In the genomic region with DNA sequence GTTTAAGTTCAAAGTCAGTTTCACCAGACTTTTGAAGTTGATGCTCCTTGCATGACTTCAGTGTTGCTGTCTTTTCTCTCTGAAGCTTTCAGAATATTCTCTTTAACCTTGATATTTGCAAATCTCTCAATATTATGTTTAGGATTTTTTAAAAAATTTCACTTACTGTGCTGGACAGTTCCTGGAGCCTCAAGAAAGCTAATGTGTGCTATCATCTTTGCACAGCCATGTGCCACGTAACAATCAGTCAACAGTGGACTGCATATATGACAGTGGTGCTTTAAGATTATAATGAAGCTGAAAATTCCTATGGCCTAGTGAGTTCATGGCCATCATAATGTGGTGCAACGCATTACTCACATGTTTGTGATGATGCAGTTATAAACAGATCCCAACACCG, we compare ENCODE assay signal across 25 cellular contexts. TPM values are rescaled to one million over a fixed set of nuclear protein-coding genes. Genes with fewer than 3 reads are reported as not detected.
DNase-seq lines count a peak whose midpoint lies in the region; ATAC-seq and TF ChIP-seq lines count a peak whose summit lies in the region.
"Had no signal": no experiment of that assay in that cellular context is flagged by ENCODE, and none has a peak within 500 bp of the region (broad histone marks: within the 10 kb centered on the region; RNA-seq: fewer than 3 reads in every experiment).

No MANE protein-coding gene starts in this region.

- CTCF ChIA-PET in PC-3 (lab: Charles Lee), result no interaction called here

- H3K9me2 ChIP-seq in PC-3 (replicated peaks; ENCODE audit: low read length), result no peaks in the 10 kb centered on the region

- no peak overlapping the region for H3K27ac ChIP-seq in PC-3 (ENCODE audit: low read length)
- H3K27ac ChIP-seq in smooth muscle cell (ENCODE audit: low read depth), result no peak overlapping the region
- H3K27ac ChIP-seq in tibial artery, result no peak overlapping the region
- H3K27ac ChIP-seq: A549; BLaER1 treated with 17β-estradiol and CSF1 and Interleukin-3, amounts not matched to agents 10 nM and 100 nM; GM23248; KMS-11; Peyer's patch had no signal

- H3K9me3 ChIP-seq in PC-3 (ENCODE audit: low read length), result no peaks in the 10 kb centered on the region
- H3K9me3 ChIP-seq in smooth muscle cell (replicated peaks; ENCODE audit: low read depth), result no peaks in the 10 kb centered on the region
- H3K9me3 ChIP-seq in tibial artery, result no peaks in the 10 kb centered on the region
- H3K9me3 ChIP-seq: A549; BLaER1 treated with 17β-estradiol and CSF1 and Interleukin-3, amounts not matched to agents 10 nM and 100 nM; Peyer's patch had no signal

- BruUV-seq in PC-3 (replicated peaks; lab: Mats Ljungman, UMichigan), result no TSS peak

- ATAC-seq in PC-3 (no peak), HG03439 (IDR thresholded peaks at IDR 0.05; ENCODE audit: unreplicated experiment) (no peak)
- ATAC-seq: A549 had no signal

- H3K9ac ChIP-seq in PC-3 (ENCODE audit: low read length) (no peak overlapping the region), smooth muscle cell (ENCODE audit: low read depth) (no peak overlapping the region)
- H3K9ac ChIP-seq: BLaER1 treated with 17β-estradiol and CSF1 and Interleukin-3, amounts not matched to agents 10 nM and 100 nM; GM23248; KMS-11 had no signal

- H3K4me1 ChIP-seq in PC-3 (ENCODE audit: insufficient read depth, low read length) (peaks cover 22% of the 10 kb centered on the region), smooth muscle cell (ENCODE audit: low read depth) (no peaks in the 10 kb centered on the region), tibial artery (no peaks in the 10 kb centered on the region)
- H3K4me1 ChIP-seq: Peyer's patch had no signal

- TF ChIP-seq CTCF in PC-3 (conservative IDR thresholded peaks at IDR 0.05; ENCODE audit: low read depth, low read length) (no peak), smooth muscle cell (IDR thresholded peaks at IDR 0.05; ENCODE audit: borderline replicate concordance, insufficient read depth, poor library complexity, severe bottlenecking) (no peak), foreskin fibroblast (IDR thresholded peaks at IDR 0.05; ENCODE audit: low read depth, low read length) (no peak), tibial artery (IDR thresholded peaks at IDR 0.05) (no peak)

- no peak overlapping the region for H2AFZ ChIP-seq in PC-3 (ENCODE audit: low read length)
- H2AFZ ChIP-seq in smooth muscle cell (ENCODE audit: low read depth), result no peak overlapping the region
- H2AFZ ChIP-seq: GM23248 had no signal

- no peaks in the 10 kb centered on the region for H4K20me1 ChIP-seq in PC-3 (ENCODE audit: low read length)
- H4K20me1 ChIP-seq in smooth muscle cell (ENCODE audit: low read depth), result no peaks in the 10 kb centered on the region
- H4K20me1 ChIP-seq: BLaER1 treated with 17β-estradiol and CSF1 and Interleukin-3, amounts not matched to agents 10 nM and 100 nM had no signal

- no peaks in the 10 kb centered on the region for H3K36me3 ChIP-seq in PC-3 (ENCODE audit: low read depth, low read length)
- H3K36me3 ChIP-seq in smooth muscle cell (ENCODE audit: low read depth), result no peaks in the 10 kb centered on the region
- no peaks in the 10 kb centered on the region for H3K36me3 ChIP-seq in tibial artery
- H3K36me3 ChIP-seq: BLaER1 treated with 17β-estradiol and CSF1 and Interleukin-3, amounts not matched to agents 10 nM and 100 nM; Peyer's patch had no signal

- H3K79me2 ChIP-seq in PC-3 (ENCODE audit: low read length), result no peaks in the 10 kb centered on the region
- H3K79me2 ChIP-seq in smooth muscle cell (ENCODE audit: low read depth), result no peaks in the 10 kb centered on the region

- H3K4me3 ChIP-seq in PC-3 (ENCODE audit: low read length), result no peak overlapping the region
- H3K4me3 ChIP-seq in smooth muscle cell, result no peak overlapping the region
- H3K4me3 ChIP-seq in foreskin fibroblast (ENCODE audit: low read depth in 1 of 2, low read length in 2 of 2), result no peak overlapping the region
- no peak overlapping the region for H3K4me3 ChIP-seq in tibial artery
- H3K4me3 ChIP-seq: A549; BLaER1 treated with 17β-estradiol and CSF1 and Interleukin-3, amounts not matched to agents 10 nM and 100 nM; GM23248; Peyer's patch had no signal

- H3K27me3 ChIP-seq in PC-3 (ENCODE audit: low read length), result no peaks in the 10 kb centered on the region
- H3K27me3 ChIP-seq in smooth muscle cell (ENCODE audit: low read depth), result no peaks in the 10 kb centered on the region
- no peaks in the 10 kb centered on the region for H3K27me3 ChIP-seq in tibial artery
- H3K27me3 ChIP-seq: BLaER1 treated with 17β-estradiol and CSF1 and Interleukin-3, amounts not matched to agents 10 nM and 100 nM; Peyer's patch had no signal

- H3F3A ChIP-seq in PC-3 (ENCODE audit: low read length, unreplicated experiment), result no peaks in the 10 kb centered on the region
- no peaks in the 10 kb centered on the region for H3F3A ChIP-seq in smooth muscle cell (ENCODE audit: low read depth)

- H3K4me2 ChIP-seq in PC-3 (ENCODE audit: low read length) (peak overlapping the region; percentile 27; the same call in 1 of the 2 replicates), smooth muscle cell (peak overlapping the region; percentile 41)
- H3K4me2 ChIP-seq: KMS-11 had no signal

- intact Hi-C loops in PC-3 (cut with micrococcal nuclease), result loop anchor here (2.0 kb wide), 1 partner anchor 39 kb away; no protein-coding TSS in a partner anchor
- intact Hi-C loops in tibial artery (cut with DNase I; ENCODE audit: low total_unique reads), result no loop called here

- 92% methylated on average over 3 of the region's 3 CpGs for WGBS in smooth muscle cell (ENCODE audit: low lambda C conversion rate)

- DNase-seq in ELR (ENCODE audit: low read depth), result peak; percentile 45
- DNase-seq in PC-3, result no peak
- peak; percentile 33 for DNase-seq in amniotic epithelial cell (ENCODE audit: low read depth)
- DNase-seq in smooth muscle cell (lab: John Stamatoyannopoulos, UW; ENCODE audit: unreplicated experiment), result no peak
- no peak for DNase-seq in foreskin fibroblast
- no peak for DNase-seq in tibial artery
- DNase-seq: AML-193; Calu3; CD8-positive, alpha-beta T cell; DMS79 treated with DMSO at 0.1 percent for 48 hours; GM23248; H7; HFFc6; NCI-H1048; NCI-H1417; NCI-H1694; NCI-H2029 treated with DMSO at 0.1 percent for 48 hours; NCI-H2227 treated with DMSO at 0.1 percent for 48 hours; NCI-H526 treated with DMSO at 0.1 percent for 48 hours; Peyer's patch; T-helper 1 cell had no signal

- POLR2A ChIA-PET in PC-3 (lab: Charles Lee; ENCODE audit: unreplicated experiment), result no interaction called here

RNA-seq across cellular contexts. Expression of gene OGFRL1, which starts 59.1 kb away (rescaled TPM):
- total RNA-seq in PC-3 (2014; rRNA removed) (5.2 and 6.0 TPM in 2 replicates), smooth muscle cell (56.4 and 77.5 TPM in 2 replicates)
- 16.5 and 20.7 TPM in 2 replicates for polyA plus RNA-seq in smooth muscle cell

Comparison
In these comparisons a context has a peak if more than half of its experiments do, and no peak if none do; other contexts are left out.
1. DNase-seq: peak in ELR (single experiment) and amniotic epithelial cell (single experiment); none in PC-3 (single experiment), smooth muscle cell (single experiment), foreskin fibroblast (0 of 2) and tibial artery (0 of 2).